Comparison of ENCODE assay signal across 23 cellular contexts in genomic region chr10:11830836-11831519, GRCh38. TPM values are rescaled to one million over a fixed set of nuclear protein-coding genes. Genes with fewer than 3 reads are reported as not detected.
DNase-seq lines count a peak whose midpoint lies in the region; ATAC-seq, FAIRE-seq and TF ChIP-seq lines count a peak whose summit lies in the region.
"Had no signal": no experiment of that assay in that cellular context is flagged by ENCODE, and none has a peak within 500 bp of the region (broad histone marks: within the 10 kb centered on the region; RNA-seq: fewer than 3 reads in every experiment).

No MANE protein-coding gene starts in this region.

- no peak for FAIRE-seq in A549 (lab: Jason Lieb, UNC)
- FAIRE-seq: D721Med, endothelial cell of umbilical vein had no signal

- CTCF ChIA-PET in A549 (lab: Yijun Ruan, JAX) = interaction anchor here (0.7 to 3.5 kb wide), 6 partner anchors 11 to 1268 kb away, joined by 3 to 17 read pairs (median 3); no protein-coding TSS in a partner anchor

- no peak for TF ChIP-seq EP300 in A549 (IDR thresholded peaks at IDR 0.05)

- peak overlapping the region; percentile 78 for H3K27ac Mint-ChIP-seq in endodermal cell
- H3K27ac Mint-ChIP-seq: activated naive CD8-positive, alpha-beta T cell; stimulated activated effector memory CD8-positive, alpha-beta T cell treated with anti-CD3 and anti-CD28 coated beads, Interleukin-12 subunit alpha, Interleukin-12 subunit beta, amount 100 ng/mL, for 72 hours had no signal

- no peaks in the 10 kb centered on the region for H3K9me3 Mint-ChIP-seq in endodermal cell
- H3K9me3 Mint-ChIP-seq: stimulated activated effector memory CD8-positive, alpha-beta T cell treated with anti-CD3 and anti-CD28 coated beads, Interleukin-12 subunit alpha, Interleukin-12 subunit beta, amount 100 ng/mL, for 72 hours had no signal

- H3K9me3 ChIP-seq in A549 (no peaks in the 10 kb centered on the region), endodermal cell (ENCODE audit: control insufficient read depth, low read length) (no peaks in the 10 kb centered on the region), lung (ENCODE audit: control insufficient read depth in 2 of 2, insufficient read depth in 1 of 2, low read length in 1 of 2) (no peaks in the 10 kb centered on the region)
- H3K9me3 ChIP-seq: heart left ventricle, Peyer's patch, vagina had no signal

- H3K27me3 ChIP-seq in endodermal cell (ENCODE audit: control insufficient read depth, insufficient read depth, low read length, poor library complexity, severe bottlenecking) = no peaks in the 10 kb centered on the region
- no peaks in the 10 kb centered on the region for H3K27me3 ChIP-seq in lung (ENCODE audit: control insufficient read depth, insufficient read depth)
- H3K27me3 ChIP-seq: heart left ventricle, Peyer's patch, vagina had no signal

- H3K36me3 ChIP-seq in endodermal cell (ENCODE audit: control insufficient read depth, insufficient read depth, low read length) (no peaks in the 10 kb centered on the region), lung (ENCODE audit: control insufficient read depth in 2 of 2, insufficient read depth in 2 of 2, low read length in 2 of 2) (no peaks in the 10 kb centered on the region)
- H3K36me3 ChIP-seq: heart left ventricle, Peyer's patch, vagina had no signal

- H3K4me2 ChIP-seq in A549 = peak overlapping the region; percentile 81
- H3K4me2 ChIP-seq: KMS-11 had no signal

- H3K4me1 ChIP-seq in A549 = peaks cover 29% of the 10 kb centered on the region
- H3K4me1 ChIP-seq in endodermal cell (ENCODE audit: control insufficient read depth, insufficient read depth, low read length) = peaks cover 10% of the 10 kb centered on the region
- peaks cover 0 to 2% of the 10 kb centered on the region in 2 donors for H3K4me1 ChIP-seq in lung (ENCODE audit: control insufficient read depth in 2 of 2, insufficient read depth in 2 of 2, low read length in 2 of 2)
- H3K4me1 ChIP-seq: heart left ventricle, Peyer's patch, vagina had no signal

- POLR2A ChIA-PET in A549 (lab: Yijun Ruan, JAX) = interaction anchor here (0.9 kb wide), 1 partner anchor 8 kb away, joined by 3 read pairs; no protein-coding TSS in a partner anchor

- H3K9ac ChIP-seq in endodermal cell (ENCODE audit: extremely low read depth, low read length, poor library complexity, severe bottlenecking) = peak overlapping the region; percentile 28
- H3K9ac ChIP-seq: GM23248, KMS-11 had no signal

- H3K4me3 ChIP-seq in A549 = peak overlapping the region; percentile 2; the same call in 1 of the 3 replicates
- peak overlapping the region; percentile 8; the same call in 1 of the 2 replicates for H3K4me3 ChIP-seq in LNCaP clone FGC (ENCODE audit: low read depth, low read length)
- H3K4me3 ChIP-seq in endodermal cell (ENCODE audit: low read length) = peak overlapping the region; percentile 64
- H3K4me3 ChIP-seq in lung = no peak overlapping the region
- H3K4me3 ChIP-seq: GM23248, heart left ventricle, Peyer's patch, vagina had no signal

- no peak for TF ChIP-seq RAD21 in A549 (conservative IDR thresholded peaks at IDR 0.05 in 1 of 2, IDR thresholded peaks at IDR 0.05 in 1 of 2)

- no peaks in the 10 kb centered on the region for H3K27me3 Mint-ChIP-seq in endodermal cell (ENCODE audit: insufficient read depth)

- 28% methylated on average over 4 of the region's 4 CpGs for WGBS in A549 (ENCODE audit: missing lambda C conversion rate)
- 74 to 78% methylated on average over 2 to 4 of the region's 4 CpGs for WGBS in endodermal cell (ENCODE audit: insufficient coverage in 1 of 2, insufficient read length in 1 of 2), 2 experiments
- WGBS in lung, 2 donors = 62 to 82% methylated on average over 4 of the region's 4 CpGs

- no peak for TF ChIP-seq CTCF in A549 (IDR thresholded peaks at IDR 0.05)
- TF ChIP-seq CTCF in LNCaP clone FGC (IDR thresholded peaks at IDR 0.05; ENCODE audit: control insufficient read depth, extremely low read depth, insufficient read depth) = no peak
- no peak for TF ChIP-seq CTCF in endodermal cell (conservative IDR thresholded peaks at IDR 0.05)
- TF ChIP-seq CTCF in lung (IDR thresholded peaks at IDR 0.05; ENCODE audit: control extremely low read depth, extremely low read depth) = no peak

- no peak for TF ChIP-seq POLR2A in A549 (IDR thresholded peaks at IDR 0.05; ENCODE audit: low read length)

- ATAC-seq in A549 (peak; percentile 57 to 60; a peak in 4 of 6 replicates), lung (ENCODE audit: insufficient read depth, low FRiP score) (peak; percentile 35), GM21723 (IDR thresholded peaks at IDR 0.05; ENCODE audit: unreplicated experiment) (no peak), HG03378 (IDR thresholded peaks at IDR 0.05; ENCODE audit: unreplicated experiment) (no peak)
- ATAC-seq: heart left ventricle; stimulated activated effector memory CD8-positive, alpha-beta T cell treated with anti-CD3 and anti-CD28 coated beads, Interleukin-12 subunit alpha, Interleukin-12 subunit beta, amount 100 ng/mL, for 72 hours had no signal

- H3K36me3 Mint-ChIP-seq in endodermal cell (ENCODE audit: low read depth) = no peaks in the 10 kb centered on the region
- H3K36me3 Mint-ChIP-seq: stimulated activated effector memory CD8-positive, alpha-beta T cell treated with anti-CD3 and anti-CD28 coated beads, Interleukin-12 subunit alpha, Interleukin-12 subunit beta, amount 100 ng/mL, for 72 hours had no signal

- no peak overlapping the region for H3K4me3 Mint-ChIP-seq in endodermal cell
- H3K4me3 Mint-ChIP-seq: activated naive CD8-positive, alpha-beta T cell; stimulated activated effector memory CD8-positive, alpha-beta T cell treated with anti-CD3 and anti-CD28 coated beads, Interleukin-12 subunit alpha, Interleukin-12 subunit beta, amount 100 ng/mL, for 72 hours had no signal

- H3K27ac ChIP-seq in A549 (peak overlapping the region; percentile 69 to 87), endodermal cell (ENCODE audit: low read depth, low read length) (no peak overlapping the region), lung (ENCODE audit: low read depth in 1 of 2, low read length in 1 of 2) (peak overlapping the region in 1 of 2 donors; percentile 86)
- H3K27ac ChIP-seq: GM23248, heart left ventricle, KMS-11, Peyer's patch, vagina had no signal

- DNase-seq in A549 (ENCODE audit: low read depth in 1 of 2, low spot score in 1 of 2) (no peak), LNCaP clone FGC (ENCODE audit: low read depth) (no peak), endodermal cell (peak; percentile 68), lung (ENCODE audit: low spot score) (no peak), T-helper 2 cell (no peak), pons (ENCODE audit: low spot score) (no peak)
- DNase-seq: activated CD4-positive, alpha-beta T cell treated with anti-CD3 and anti-CD28 coated beads for 1 hour; cerebellar nuclear complex; GM23248; heart left ventricle; NCI-H1694 treated with DMSO at 0.1 percent for 48 hours; NCI-H510A; Peyer's patch; stimulated activated CD4-positive, alpha-beta T cell treated with anti-CD3 and anti-CD28 coated beads, Interleukin-4, amount 100 ng/mL, for 4 hours; T-helper 1 cell had no signal

- peaks cover 34% of the 10 kb centered on the region for H3K4me1 Mint-ChIP-seq in endodermal cell
- H3K4me1 Mint-ChIP-seq: stimulated activated effector memory CD8-positive, alpha-beta T cell treated with anti-CD3 and anti-CD28 coated beads, Interleukin-12 subunit alpha, Interleukin-12 subunit beta, amount 100 ng/mL, for 72 hours had no signal

TF ChIP-seq in A549, 52 proteins besides CTCF, POLR2A, EP300 and RAD21:
- TF ChIP-seq TP53 (CRISPR knock-in tag; IDR thresholded peaks at IDR 0.05) (no peak), RCOR1 (IDR thresholded peaks at IDR 0.05; ENCODE audit: low read depth, low read length) (no peak), ESRRA (IDR thresholded peaks at IDR 0.05; ENCODE audit: borderline replicate concordance, low read length) (no peak), REST (IDR thresholded peaks at IDR 0.05) (no peak), FOSB (CRISPR knock-in tag; IDR thresholded peaks at IDR 0.05) (no peak)

RNA-seq across cellular contexts. Expression of gene PROSER2, which starts 7.8 kb away (rescaled TPM):
- polyA plus RNA-seq in A549 (2011; rRNA removed) (8.9 and 10.1 TPM in 2 replicates), A549 (2017; fragmentation: RNase III; extraction: RNeasy Plus Mini Kit Qiagen cat#74134 plus additional on column Dnase treatment) (14.2 to 15.2 TPM (median 14.4 TPM) in 3 replicates), lung (10 to 100 TPM in 1 of 2 donors, 1 to 10 TPM in 1; 9.0 to 11.6 TPM)
- 13.2 and 17.1 TPM in 2 replicates for polyA plus RNA-seq in A549 (2012; cell fraction: cytosol; rRNA removed)
- polyA plus RNA-seq in A549 (2012; cell fraction: nucleus; rRNA removed) = 23.0 and 32.5 TPM in 2 replicates
- 5.3 and 11.5 TPM in 2 replicates for polyA minus RNA-seq in A549 (2011; rRNA and poly(A)+ RNA removed)
- total RNA-seq in endodermal cell (10 to 100 TPM; 13.2 to 18.9 TPM), lung (10 to 100 TPM in 1 of 2 donors, 1 to 10 TPM in 1; 8.2 to 23.9 TPM)
- 5.6 TPM for polyA plus RNA-seq in endodermal cell (2013, experiment 1 of 2)
- polyA plus RNA-seq in endodermal cell (2013, experiment 2 of 2) = 5.0 TPM

Comparison
In these comparisons a context has a peak if more than half of its experiments do, and no peak if none do; other contexts are left out.
1. ATAC-seq: peak in A549 (2 of 2) and lung (single experiment); none in GM21723 (single experiment) and HG03378 (single experiment).